1 cellular context compared by ENCODE assay signal in the genomic region with DNA sequence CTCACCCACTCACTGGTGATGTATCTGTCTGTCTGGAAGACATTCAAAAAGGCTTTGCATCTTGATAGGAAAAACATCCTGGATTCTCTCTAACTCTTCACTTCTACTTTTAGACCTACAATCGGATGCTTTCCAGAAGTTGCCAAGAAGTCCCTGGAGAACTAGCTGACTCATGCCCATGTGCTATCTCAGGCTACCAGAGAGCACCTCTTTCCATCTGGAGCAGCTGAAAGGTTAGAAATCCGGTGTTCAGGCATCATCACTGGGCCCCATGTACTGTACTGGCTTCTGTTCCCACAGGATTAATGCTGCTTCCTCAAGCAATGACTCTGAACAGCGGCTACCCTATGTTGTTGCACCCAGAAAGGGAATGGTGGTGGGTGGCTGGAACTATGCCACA.
TF ChIP-seq lines count a peak whose summit lies in the region.

No MANE protein-coding gene starts in this region.

TF ChIP-seq in K562, 482 proteins besides CTCF, POLR2A, EP300 and RAD21 (continued from another document):
- TF ChIP-seq, protein P1, sequence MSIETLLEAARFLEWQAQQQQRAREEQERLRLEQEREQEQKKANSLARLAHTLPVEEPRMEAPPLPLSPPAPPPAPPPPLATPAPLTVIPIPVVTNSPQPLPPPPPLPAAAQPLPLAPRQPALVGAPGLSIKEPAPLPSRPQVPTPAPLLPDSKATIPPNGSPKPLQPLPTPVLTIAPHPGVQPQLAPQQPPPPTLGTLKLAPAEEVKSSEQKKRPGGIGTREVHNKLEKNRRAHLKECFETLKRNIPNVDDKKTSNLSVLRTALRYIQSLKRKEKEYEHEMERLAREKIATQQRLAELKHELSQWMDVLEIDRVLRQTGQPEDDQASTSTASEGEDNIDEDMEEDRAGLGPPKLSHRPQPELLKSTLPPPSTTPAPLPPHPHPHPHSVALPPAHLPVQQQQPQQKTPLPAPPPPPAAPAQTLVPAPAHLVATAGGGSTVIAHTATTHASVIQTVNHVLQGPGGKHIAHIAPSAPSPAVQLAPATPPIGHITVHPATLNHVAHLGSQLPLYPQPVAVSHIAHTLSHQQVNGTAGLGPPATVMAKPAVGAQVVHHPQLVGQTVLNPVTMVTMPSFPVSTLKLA (conservative IDR thresholded peaks at IDR 0.05): 0 out of 4 replicates have a peak, but pooled peaks of 1 of the 2 experiments have one; percentile 24
- TF ChIP-seq STAT5A (IDR thresholded peaks at IDR 0.05; ENCODE audit: borderline replicate concordance, low read length) (peak; percentile 56; the same call in 1 of the 2 replicates), CBFA2T3 (IDR thresholded peaks at IDR 0.05) (peak; percentile 91), RCOR1 (IDR thresholded peaks at IDR 0.05; ENCODE audit: borderline replicate concordance in 1 of 2, low read depth in 2 of 2, low read length in 2 of 2) (peak in 1 of 2 experiments; percentile 34; a peak in 1 of 4 replicates), SMARCE1 (IDR thresholded peaks at IDR 0.05) (peak; percentile 66; the same call in 1 of the 2 replicates), TARDBP (IDR thresholded peaks at IDR 0.05) (no peak), TEAD4 (IDR thresholded peaks at IDR 0.05; ENCODE audit: low read length) (peak; percentile 74), TEAD4 (CRISPR knock-in tag; IDR thresholded peaks at IDR 0.05; ENCODE audit: borderline replicate concordance) (no peak), CEBPG (CRISPR knock-in tag; IDR thresholded peaks at IDR 0.05) (no peak), CEBPG (tag; conservative IDR thresholded peaks at IDR 0.05 in 1 of 2, IDR thresholded peaks at IDR 0.05 in 1 of 2) (no peak), JUND (IDR thresholded peaks at IDR 0.05; ENCODE audit: borderline replicate concordance, low read depth, low read length) (peak; percentile 58; the same call in 1 of the 2 replicates), JUND (tag; IDR thresholded peaks at IDR 0.05; ENCODE audit: borderline replicate concordance, low read depth, low read length) (peak; percentile 56; the same call in 1 of the 3 replicates), ZNF184 (CRISPR knock-in tag; IDR thresholded peaks at IDR 0.05) (no peak), ARID1B (IDR thresholded peaks at IDR 0.05) (peak; percentile 87), CBFA2T2 (conservative IDR thresholded peaks at IDR 0.05) (peak; percentile 87), GATAD2A (IDR thresholded peaks at IDR 0.05) (no peak), JUNB (CRISPR knock-in tag; conservative IDR thresholded peaks at IDR 0.05) (no peak), NONO (IDR thresholded peaks at IDR 0.05; ENCODE audit: low read depth in 2 of 2, low read length in 1 of 2) (no peak), TCF3 (CRISPR knock-in tag; IDR thresholded peaks at IDR 0.05) (peak; percentile 81), DPF2 (IDR thresholded peaks at IDR 0.05) (peak; percentile 75), CTBP1 (IDR thresholded peaks at IDR 0.05; ENCODE audit: borderline replicate concordance) (peak; percentile 35; the same call in 1 of the 2 replicates), TRIM28 (IDR thresholded peaks at IDR 0.05) (no peak), TRIM24 (IDR thresholded peaks at IDR 0.05) (peak; percentile 73 to 80), SMARCA4 (IDR thresholded peaks at IDR 0.05) (peak; percentile 75), HDAC1 (IDR thresholded peaks at IDR 0.05) (peak in 1 of 2 experiments; percentile 42; a peak in 1 of 4 replicates), EP400 (IDR thresholded peaks at IDR 0.05) (no peak; the same call in 1 of the 2 replicates), MAFG (tag; conservative IDR thresholded peaks at IDR 0.05) (peak; percentile 87), CCNT2 (IDR thresholded peaks at IDR 0.05; ENCODE audit: borderline replicate concordance, extremely low read depth, insufficient read length, low read depth, low read length) (peak; percentile 41), RBM25 (IDR thresholded peaks at IDR 0.05; ENCODE audit: low read depth, low read length, severe bottlenecking) (no peak), ZNF316 (IDR thresholded peaks at IDR 0.05) (peak; percentile 78), MTA2 (IDR thresholded peaks at IDR 0.05; ENCODE audit: low read depth) (peak; percentile 62; the same call in 1 of the 2 replicates), TAL1 (IDR thresholded peaks at IDR 0.05) (peak; percentile 86), ZFP1 (CRISPR knock-in tag; IDR thresholded peaks at IDR 0.05) (no peak), ATF7 (IDR thresholded peaks at IDR 0.05) (no peak)
- TF ChIP-seq, protein P2, sequence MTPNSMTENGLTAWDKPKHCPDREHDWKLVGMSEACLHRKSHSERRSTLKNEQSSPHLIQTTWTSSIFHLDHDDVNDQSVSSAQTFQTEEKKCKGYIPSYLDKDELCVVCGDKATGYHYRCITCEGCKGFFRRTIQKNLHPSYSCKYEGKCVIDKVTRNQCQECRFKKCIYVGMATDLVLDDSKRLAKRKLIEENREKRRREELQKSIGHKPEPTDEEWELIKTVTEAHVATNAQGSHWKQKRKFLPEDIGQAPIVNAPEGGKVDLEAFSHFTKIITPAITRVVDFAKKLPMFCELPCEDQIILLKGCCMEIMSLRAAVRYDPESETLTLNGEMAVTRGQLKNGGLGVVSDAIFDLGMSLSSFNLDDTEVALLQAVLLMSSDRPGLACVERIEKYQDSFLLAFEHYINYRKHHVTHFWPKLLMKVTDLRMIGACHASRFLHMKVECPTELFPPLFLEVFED (CRISPR knock-in tag; conservative IDR thresholded peaks at IDR 0.05): no peak
- TF ChIP-seq, protein P3, sequence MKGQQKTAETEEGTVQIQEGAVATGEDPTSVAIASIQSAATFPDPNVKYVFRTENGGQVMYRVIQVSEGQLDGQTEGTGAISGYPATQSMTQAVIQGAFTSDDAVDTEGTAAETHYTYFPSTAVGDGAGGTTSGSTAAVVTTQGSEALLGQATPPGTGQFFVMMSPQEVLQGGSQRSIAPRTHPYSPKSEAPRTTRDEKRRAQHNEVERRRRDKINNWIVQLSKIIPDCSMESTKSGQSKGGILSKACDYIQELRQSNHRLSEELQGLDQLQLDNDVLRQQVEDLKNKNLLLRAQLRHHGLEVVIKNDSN (CRISPR knock-in tag; IDR thresholded peaks at IDR 0.05): no peak
